Comparison of ENCODE assay signal across 9 cellular contexts in genomic region chr13:41465215-41465907, GRCh38. TPM values are rescaled to one million over a fixed set of nuclear protein-coding genes. Genes with fewer than 3 reads are reported as not detected.
DNase-seq lines count a peak whose midpoint lies in the region; ATAC-seq and TF ChIP-seq lines count a peak whose summit lies in the region.
"Had no signal": no experiment of that assay in that cellular context is flagged by ENCODE, and none has a peak within 500 bp of the region (broad histone marks: within the 10 kb centered on the region; RNA-seq: fewer than 3 reads in every experiment).

No MANE protein-coding gene starts in this region.

- H3K4me1 ChIP-seq in neuronal stem cell (ENCODE audit: control insufficient read depth in 2 of 2, insufficient read depth in 1 of 2, low read depth in 1 of 2, low read length in 2 of 2) = no peaks in the 10 kb centered on the region

- no peak overlapping the region for H2BK15ac ChIP-seq in neuronal stem cell (ENCODE audit: low read length)

- H2BK12ac ChIP-seq in neuronal stem cell (ENCODE audit: low read length) = no peak overlapping the region

- H3K4me3 ChIP-seq in GM12864 (ENCODE audit: low read depth, low read length) (no peak overlapping the region), foreskin fibroblast (ENCODE audit: low read depth in 1 of 2, low read length in 2 of 2) (no peak overlapping the region), neuronal stem cell (ENCODE audit: low read length in 2 of 2) (no peak overlapping the region)

- DNase-seq in GM12864 (ENCODE audit: low read depth) (peak; percentile 92), foreskin fibroblast (peak; percentile 89 to 91), midbrain (lab: John Stamatoyannopoulos, UW) (no peak), neuronal stem cell (ENCODE audit: low spot score) (no peak)
- peak; percentile 84 for DNase-seq in NK-92 treated with Interleukin-12 subunit alpha and Interleukin-12 subunit beta, amount 100 ng/mL, for 24 hours (lab: John Stamatoyannopoulos, UW)
- DNase-seq in activated T-cell treated with anti-CD3 and anti-CD28 coated beads, Interleukin-2, amount 50 U/mL, for 1 hour = peak; percentile 83
- DNase-seq in stimulated activated CD4-positive, alpha-beta T cell treated with anti-CD3 and anti-CD28 coated beads, Interleukin-15, amount 100 ng/mL, for 48 hours (ENCODE audit: low read depth in 2 of 2) = peak; percentile 85 to 86

- no peak overlapping the region for H3K27ac ChIP-seq in neuronal stem cell (replicated peaks; ENCODE audit: low read length)

- no peaks in the 10 kb centered on the region for H3K27me3 ChIP-seq in neuronal stem cell (ENCODE audit: control insufficient read depth in 3 of 3, insufficient read depth in 3 of 3, low read depth in 1 of 3, low read length in 3 of 3)

- no peak overlapping the region for H2AFZ ChIP-seq in neuronal stem cell (ENCODE audit: low read length)

- H4K91ac ChIP-seq in neuronal stem cell (ENCODE audit: low read depth, low read length, poor library complexity) = no peak overlapping the region

- no peak overlapping the region for H4K8ac ChIP-seq in neuronal stem cell (ENCODE audit: low read depth, low read length)

- no peak overlapping the region for H3K4ac ChIP-seq in neuronal stem cell (ENCODE audit: low read length)

- no peaks in the 10 kb centered on the region for H3K79me1 ChIP-seq in neuronal stem cell (ENCODE audit: low read depth, low read length)

- no peak overlapping the region for H3K18ac ChIP-seq in neuronal stem cell (ENCODE audit: low read length)

- no CpG with 5 or more reads among the region's 4 CpGs for WGBS in neuronal stem cell (ENCODE audit: extremely low coverage in 2 of 2, insufficient read length in 2 of 2, insufficient replicate concordance in 1 of 2), 2 donors

- TF ChIP-seq CTCF in GM12864 (IDR thresholded peaks at IDR 0.05; ENCODE audit: low read depth, low read length, missing control alignments) = no peak
- TF ChIP-seq CTCF in foreskin fibroblast (IDR thresholded peaks at IDR 0.05; ENCODE audit: low read depth, low read length) = no peak

- no peak overlapping the region for H3K23ac ChIP-seq in neuronal stem cell (ENCODE audit: low read depth, low read length, poor library complexity)

- no peak overlapping the region for H3K9ac ChIP-seq in neuronal stem cell (ENCODE audit: low read depth, low read length, poor library complexity)

- H3K4me2 ChIP-seq in neuronal stem cell (ENCODE audit: insufficient read depth, low read length, poor library complexity, severe bottlenecking) = no peak overlapping the region

- no peak overlapping the region for H3K14ac ChIP-seq in neuronal stem cell (ENCODE audit: low read length)

- H3K9me3 ChIP-seq in neuronal stem cell (replicated peaks in 1 of 2; ENCODE audit: control insufficient read depth in 2 of 2, insufficient read depth in 1 of 2, low read depth in 1 of 2, low read length in 2 of 2) = no peaks in the 10 kb centered on the region

- no peak overlapping the region for H2AK5ac ChIP-seq in neuronal stem cell (ENCODE audit: low read depth, low read length)

- no peaks in the 10 kb centered on the region for H3K36me3 ChIP-seq in neuronal stem cell (replicated peaks in 1 of 2; ENCODE audit: control insufficient read depth in 2 of 2, insufficient read depth in 2 of 2, low read length in 2 of 2)

- H2BK5ac ChIP-seq in neuronal stem cell (ENCODE audit: low read length) = no peak overlapping the region

- peak; percentile 93 for ATAC-seq in HG02588 (IDR thresholded peaks at IDR 0.05; ENCODE audit: unreplicated experiment)
- ATAC-seq: Panc1 had no signal

- no peak overlapping the region for H2BK120ac ChIP-seq in neuronal stem cell (ENCODE audit: low read depth, low read length)

RNA-seq across cellular contexts. Expression of gene RGCC, which starts 8.0 kb away (rescaled TPM):
- 0.20 TPM for polyA plus RNA-seq in neuronal stem cell (2013, experiment 1 of 2)
- 0.21 TPM for polyA plus RNA-seq in neuronal stem cell (2013, experiment 2 of 2)

Comparison
In these comparisons a context has a peak if more than half of its experiments do, and no peak if none do; other contexts are left out.
1. DNase-seq: peak in GM12864 (single experiment), NK-92 treated with Interleukin-12 subunit alpha and Interleukin-12 subunit beta, amount 100 ng/mL, for 24 hours (single experiment), activated T-cell treated with anti-CD3 and anti-CD28 coated beads, Interleukin-2, amount 50 U/mL, for 1 hour (single experiment), foreskin fibroblast (2 of 2) and stimulated activated CD4-positive, alpha-beta T cell treated with anti-CD3 and anti-CD28 coated beads, Interleukin-15, amount 100 ng/mL, for 48 hours (2 of 2); none in midbrain (single experiment) and neuronal stem cell (single experiment).